Comparison of ENCODE assay signal across 28 cellular contexts in genomic region chr17:50688168-50688719, GRCh38. TPM values are rescaled to one million over a fixed set of nuclear protein-coding genes. Genes with fewer than 3 reads are reported as not detected.
A peak's percentile ranks its signal among the peaks of the same experiment; 100 is the strongest.
DNase-seq lines count a peak whose midpoint lies in the region; FAIRE-seq and TF ChIP-seq lines count a peak whose summit lies in the region.
"Had no signal": no experiment of that assay in that cellular context is flagged by ENCODE, and none has a peak within 500 bp of the region (broad histone marks: within the 10 kb centered on the region; RNA-seq: fewer than 3 reads in every experiment).

No MANE protein-coding gene starts in this region.

- peaks cover 9 to 11% of the 10 kb centered on the region in 2 donors for H3K36me3 Mint-ChIP-seq in CD4-positive, alpha-beta memory T cell

- peak; percentile 80 for DNase-seq in DMS53 (lab: John Stamatoyannopoulos, UW)
- DNase-seq in DMS53 treated with DMSO at 0.1 percent for 48 hours (lab: John Stamatoyannopoulos, UW; ENCODE audit: unreplicated experiment): no peak
- DNase-seq in HTR-8/SVneo (ENCODE audit: insufficient read length, low spot score): no peak
- DNase-seq in H1 (ENCODE audit: low read depth in 1 of 2, low spot score in 2 of 2): no peak
- peak in 1 of 2 donors; percentile 57 for DNase-seq in tibial artery
- DNase-seq in activated CD4-positive, alpha-beta T cell treated with anti-CD3 and anti-CD28 coated beads for 48 hours: no peak
- DNase-seq in NCI-H82 treated with DMSO at 0.1 percent for 48 hours (lab: John Stamatoyannopoulos, UW; ENCODE audit: unreplicated experiment): no peak
- no peak for DNase-seq in CD4-positive, alpha-beta memory T cell
- DNase-seq: activated CD4-positive, alpha-beta T cell treated with anti-CD3 and anti-CD28 coated beads for 1 hour; activated CD8-positive, alpha-beta T cell treated with anti-CD3 and anti-CD28 coated beads for 36 hours; activated naive CD4-positive, alpha-beta T cell treated with anti-CD3 and anti-CD28 coated beads, Interleukin-2, amount 50 U/mL, for 16 hours; CD4-positive, alpha-beta T cell; DMS153; effector memory CD4-positive, alpha-beta T cell; GDM1; heart left ventricle; MV-4-11; NCI-H1436 treated with DMSO at 0.1 percent for 48 hours; nephron progenitor cell; stimulated activated CD4-positive, alpha-beta T cell treated with anti-CD3 and anti-CD28 coated beads, Interleukin-2, amount 100 ng/mL, for 48 hours; T-helper 17 cell had no signal

- no peak overlapping the region; the same call in 1 of the 2 replicates for H2BK12ac ChIP-seq in H1 (ENCODE audit: low read depth, low read length)

- H3K4me1 ChIP-seq in H1 (replicated peaks in 1 of 4; ENCODE audit: control insufficient read depth in 3 of 4, insufficient read depth in 4 of 4, low read length in 3 of 4) (peaks cover 1 to 28% (median 10%) of the 10 kb centered on the region in 4 experiments; a peak in 6 of 7 replicates), tibial artery (peaks cover 3 to 52% (median 37%) of the 10 kb centered on the region in 4 donors)
- H3K4me1 ChIP-seq in CD4-positive, alpha-beta memory T cell (ENCODE audit: insufficient read depth, low read length): no peaks in the 10 kb centered on the region
- H3K4me1 ChIP-seq: HAP-1 had no signal

- FAIRE-seq in HTR-8/SVneo (lab: Jason Lieb, UNC) (peak; percentile 20), H1 (lab: Jason Lieb, UNC) (no peak)

- peaks cover 0 to 2% (median 0%) of the 10 kb centered on the region in 8 donors for H3K9me3 Mint-ChIP-seq in CD4-positive, alpha-beta memory T cell
- H3K9me3 Mint-ChIP-seq: activated CD8-positive, alpha-beta T cell treated with anti-CD3 and anti-CD28 coated beads for 36 hours; activated T-helper 17 cell treated with anti-CD3 and anti-CD28 coated beads, Interleukin-2, amount 50 U/mL, for 72 hours; CD4-positive, alpha-beta T cell; nephron progenitor cell had no signal

- H3K27ac ChIP-seq in H1 (ENCODE audit: low read depth, low read length) (no peak overlapping the region), tibial artery (peak overlapping the region; percentile 2 to 75)
- no peak overlapping the region for H3K27ac ChIP-seq in CD4-positive, alpha-beta memory T cell (ENCODE audit: low read depth, low read length)
- H3K27ac ChIP-seq: 22Rv1, parathyroid adenoma, SK-N-MC had no signal

- no peak overlapping the region for H4K5ac ChIP-seq in H1 (ENCODE audit: insufficient read length, low read depth, low read length)

- no peak overlapping the region for H2AK5ac ChIP-seq in H1 (ENCODE audit: low read depth, low read length)

- no peaks in the 10 kb centered on the region for H4K20me1 ChIP-seq in H1 (replicated peaks in 1 of 2; ENCODE audit: control insufficient read depth in 1 of 2, insufficient read depth in 2 of 2, low read length in 2 of 2)

- H3K27me3 Mint-ChIP-seq in CD4-positive, alpha-beta memory T cell: no peaks in the 10 kb centered on the region
- H3K27me3 Mint-ChIP-seq: activated CD8-positive, alpha-beta T cell treated with anti-CD3 and anti-CD28 coated beads for 36 hours; activated T-helper 17 cell treated with anti-CD3 and anti-CD28 coated beads, Interleukin-2, amount 50 U/mL, for 72 hours; CD4-positive, alpha-beta T cell; T-helper 17 cell had no signal

- no peak for TF ChIP-seq EP300 in H1 (IDR thresholded peaks at IDR 0.05; ENCODE audit: borderline replicate concordance in 1 of 2, low read depth in 2 of 2, low read length in 2 of 2)

- H3K36me3 ChIP-seq in H1 (ENCODE audit: control insufficient read depth in 2 of 4, insufficient read depth in 4 of 4, low read length in 3 of 4) (peaks cover 0 to 5% (median 0%) of the 10 kb centered on the region in 4 experiments; a peak in 4 of 8 replicates), tibial artery (peaks cover 6 to 17% (median 12%) of the 10 kb centered on the region in 3 donors)
- peaks cover 6% of the 10 kb centered on the region for H3K36me3 ChIP-seq in CD4-positive, alpha-beta memory T cell (ENCODE audit: insufficient read depth, low read length)

- TF ChIP-seq CTCF in H1 (IDR thresholded peaks at IDR 0.05; ENCODE audit: control extremely low read depth in 1 of 3, insufficient read depth in 1 of 3, low read depth in 1 of 3, low read length in 3 of 3) (no peak), tibial artery (IDR thresholded peaks at IDR 0.05) (no peak)

- H2BK120ac ChIP-seq in H1 (replicated peaks; ENCODE audit: low read depth, low read length): no peak overlapping the region

- no peak overlapping the region for H3K4me3 Mint-ChIP-seq in CD4-positive, alpha-beta memory T cell
- H3K4me3 Mint-ChIP-seq: activated CD8-positive, alpha-beta T cell treated with anti-CD3 and anti-CD28 coated beads for 36 hours; activated T-helper 17 cell treated with anti-CD3 and anti-CD28 coated beads, Interleukin-2, amount 50 U/mL, for 72 hours; CD4-positive, alpha-beta T cell; nephron progenitor cell; T-helper 17 cell had no signal

- no peak for TF ChIP-seq POLR2A in H1 (IDR thresholded peaks at IDR 0.05; ENCODE audit: control extremely low read depth in 1 of 2, low read depth in 2 of 2, low read length in 2 of 2)

- H3K14ac ChIP-seq in H1 (ENCODE audit: insufficient read length): no peak overlapping the region

- H3K79me1 ChIP-seq in H1 (ENCODE audit: low read depth, low read length): no peaks in the 10 kb centered on the region

- no peaks in the 10 kb centered on the region for H3K23me2 ChIP-seq in H1 (ENCODE audit: low read depth, low read length)

- H3K18ac ChIP-seq in H1 (ENCODE audit: extremely low read depth, low read length): no peak overlapping the region

- no peak overlapping the region for H3K4me2 ChIP-seq in H1 (ENCODE audit: insufficient read depth in 1 of 2, low read depth in 2 of 2, low read length in 2 of 2)

- TF ChIP-seq RAD21 in H1 (IDR thresholded peaks at IDR 0.05 in 1 of 2, conservative IDR thresholded peaks at IDR 0.05 in 1 of 2; ENCODE audit: low read depth in 2 of 2, low read length in 2 of 2): no peak

- peak overlapping the region; percentile 18; the same call in 1 of the 2 replicates for H4K8ac ChIP-seq in H1 (ENCODE audit: extremely low read depth, insufficient read depth, low read length)

- H2BK15ac ChIP-seq in H1 (ENCODE audit: low read length): no peak overlapping the region

- H3K27me3 ChIP-seq in H1 (replicated peaks in 1 of 4; ENCODE audit: control insufficient read depth in 3 of 4, extremely low read depth in 1 of 4, insufficient read depth in 3 of 4, low read length in 3 of 4) (no peaks in the 10 kb centered on the region), tibial artery (no peaks in the 10 kb centered on the region)
- no peaks in the 10 kb centered on the region for H3K27me3 ChIP-seq in CD4-positive, alpha-beta memory T cell (ENCODE audit: insufficient read depth, low read length)
- H3K27me3 ChIP-seq: heart left ventricle, right atrium auricular region had no signal

- H3K4ac ChIP-seq in H1 (replicated peaks; ENCODE audit: insufficient read length, low read depth, low read length): no peak overlapping the region

- H4K91ac ChIP-seq in H1 (replicated peaks; ENCODE audit: insufficient read length, low read length): no peak overlapping the region

- no peak overlapping the region for H2BK20ac ChIP-seq in H1 (ENCODE audit: low read length)

- CTCF ChIA-PET in H1 (lab: Charles Lee; ENCODE audit: partially characterized antibody): interaction anchor here (0.8 to 20.2 kb wide), 6 partner anchors 9 to 138 kb away, joined by 3 to 391 read pairs (median 8); no protein-coding TSS in a partner anchor
- CTCF ChIA-PET in CD4-positive, alpha-beta memory T cell (lab: Charles Lee; ENCODE audit: partially characterized antibody): no interaction called here

- H3K23ac ChIP-seq in H1 (ENCODE audit: insufficient read length): no peak overlapping the region

- no peaks in the 10 kb centered on the region for H3K79me2 ChIP-seq in H1 (ENCODE audit: control insufficient read depth in 1 of 2, insufficient read depth in 2 of 2, low read length in 2 of 2)
- H3K79me2 ChIP-seq: parathyroid adenoma had no signal

- POLR2A ChIA-PET in H1 (lab: Charles Lee; ENCODE audit: partially characterized antibody): interaction anchor here (0.8 to 1.2 kb wide), 2 partner anchors 9 to 28 kb away, joined by 3 read pairs; no protein-coding TSS in a partner anchor
- POLR2A ChIA-PET in CD4-positive, alpha-beta memory T cell (lab: Charles Lee; ENCODE audit: partially characterized antibody): no interaction called here

- no peak overlapping the region for H2BK5ac ChIP-seq in H1 (ENCODE audit: low read depth, low read length)

- H3K9ac ChIP-seq in H1 (replicated peaks in 1 of 4; ENCODE audit: extremely low read depth in 1 of 4, low read depth in 3 of 4, low read length in 3 of 4): no peak overlapping the region
- H3K9ac ChIP-seq: parathyroid adenoma had no signal

- 98% methylated on average over 6 of the region's 6 CpGs; no CpG with 5 or more reads in 1 of the 2 experiments for WGBS in H1 (ENCODE audit: extremely low coverage in 1 of 2, insufficient coverage in 1 of 2, insufficient read length in 1 of 2, insufficient replicate concordance in 2 of 2, low coverage in 1 of 2, low lambda C conversion rate in 2 of 2, missing lambda C conversion rate in 1 of 2), 2 experiments

- H3K27ac Mint-ChIP-seq in CD4-positive, alpha-beta memory T cell: no peak overlapping the region
- H3K27ac Mint-ChIP-seq: activated CD8-positive, alpha-beta T cell treated with anti-CD3 and anti-CD28 coated beads for 36 hours; activated T-helper 17 cell treated with anti-CD3 and anti-CD28 coated beads, Interleukin-2, amount 50 U/mL, for 72 hours; CD4-positive, alpha-beta T cell; nephron progenitor cell had no signal

- H2AFZ ChIP-seq in H1 (ENCODE audit: low read length): no peak overlapping the region
- H2AFZ ChIP-seq: parathyroid adenoma had no signal

- H3K56ac ChIP-seq in H1 (replicated peaks; ENCODE audit: insufficient read length, low read depth, low read length): no peak overlapping the region

- H3K4me3 ChIP-seq in H1 (ENCODE audit: extremely low read depth in 1 of 4, insufficient read depth in 2 of 4, low read depth in 3 of 4, low read length in 4 of 4) (no peak overlapping the region), tibial artery (no peak overlapping the region)
- no peak overlapping the region for H3K4me3 ChIP-seq in CD4-positive, alpha-beta memory T cell (ENCODE audit: low read length in 2 of 2)
- H3K4me3 ChIP-seq: coronary artery, HAP-1, heart left ventricle, right atrium auricular region, SK-N-MC had no signal

- intact Hi-C loops in tibial artery (cut with DNase I; ENCODE audit: low total_unique reads): loop anchor here (5.0 to 10.0 kb wide), 3 partner anchors 53 to 203 kb away; partner anchors contain the start of gene ABCC3
- intact Hi-C loops in CD4-positive, alpha-beta memory T cell (cut with micrococcal nuclease): no loop called here

- H3K9me3 ChIP-seq in H1 (ENCODE audit: insufficient read depth in 2 of 2, low read depth in 1 of 2, low read length in 1 of 2): no peaks in the 10 kb centered on the region
- H3K9me3 ChIP-seq in tibial artery: no peaks in the 10 kb centered on the region
- H3K9me3 ChIP-seq in CD4-positive, alpha-beta memory T cell (ENCODE audit: control insufficient read depth in 1 of 2, low read length in 2 of 2): no peaks in the 10 kb centered on the region
- H3K9me3 ChIP-seq: HAP-1, heart left ventricle, right atrium auricular region had no signal

- H3K4me1 Mint-ChIP-seq in CD4-positive, alpha-beta memory T cell: peaks cover 0 to 4% (median under 1%) of the 10 kb centered on the region in 4 donors
- H3K4me1 Mint-ChIP-seq: activated T-helper 17 cell treated with anti-CD3 and anti-CD28 coated beads, Interleukin-2, amount 50 U/mL, for 72 hours had no signal

RNA-seq across cellular contexts. Expression of gene ANKRD40, which starts 19.5 kb away (rescaled TPM):
- 50.1 and 54.3 TPM in 2 replicates for total RNA-seq in H1 (2021; fragmentation: NEBNext Ultra II Directional; extraction: Animal tissue kit (Norgen Biotek cat#: 25700))
- polyA plus RNA-seq in H1 (2011; rRNA removed): 19.7 and 26.1 TPM in 2 replicates
- polyA plus RNA-seq in H1 (2011; cell fraction: cytosol; rRNA removed): 28.3 TPM
- polyA plus RNA-seq in H1 (2011; cell fraction: nucleus; rRNA removed): 14.5 TPM
- polyA plus RNA-seq in H1 (2012, experiment 1 of 2): 21.9 to 29.8 TPM (median 24.2 TPM) in 4 replicates
- polyA plus RNA-seq in H1 (2012, experiment 2 of 2): 8.3 TPM
- polyA plus RNA-seq in H1 (2013, experiment 1 of 2): 28.3 TPM
- 29.0 TPM for polyA plus RNA-seq in H1 (2013, experiment 2 of 2)
- 31.2 and 33.8 TPM in 2 replicates for polyA minus RNA-seq in H1 (2011; rRNA and poly(A)+ RNA removed)
- polyA minus RNA-seq in H1 (2011; cell fraction: cytosol; rRNA and poly(A)+ RNA removed): 21.9 TPM
- polyA minus RNA-seq in H1 (2011; cell fraction: nucleus; rRNA and poly(A)+ RNA removed): 18.0 TPM
- 10 to 100 TPM; 34.2 to 39.3 TPM for total RNA-seq in CD4-positive, alpha-beta memory T cell
- 1 to 10 TPM; 2.1 to 8.1 TPM for polyA plus RNA-seq in CD4-positive, alpha-beta memory T cell

RNA-seq across cellular contexts. Expression of gene LUC7L3, which starts 31.2 kb away (rescaled TPM):
- total RNA-seq in H1 (2021; fragmentation: NEBNext Ultra II Directional; extraction: Animal tissue kit (Norgen Biotek cat#: 25700)): 126 and 128 TPM in 2 replicates
- polyA plus RNA-seq in H1 (2011; rRNA removed): 102 and 103 TPM in 2 replicates
- polyA plus RNA-seq in H1 (2011; cell fraction: cytosol; rRNA removed): 142 TPM
- 251 TPM for polyA plus RNA-seq in H1 (2011; cell fraction: nucleus; rRNA removed)
- polyA plus RNA-seq in H1 (2012, experiment 1 of 2): 169 to 344 TPM (median 176 TPM) in 4 replicates
- polyA plus RNA-seq in H1 (2012, experiment 2 of 2): 16.5 TPM
- polyA plus RNA-seq in H1 (2013, experiment 1 of 2): 286 TPM
- polyA plus RNA-seq in H1 (2013, experiment 2 of 2): 257 TPM
- polyA minus RNA-seq in H1 (2011; rRNA and poly(A)+ RNA removed): 15.2 and 22.5 TPM in 2 replicates
- 26.9 TPM for polyA minus RNA-seq in H1 (2011; cell fraction: cytosol; rRNA and poly(A)+ RNA removed)
- polyA minus RNA-seq in H1 (2011; cell fraction: nucleus; rRNA and poly(A)+ RNA removed): 128 TPM
- 100 to 1,000 TPM; 254 to 291 TPM for total RNA-seq in CD4-positive, alpha-beta memory T cell
- polyA plus RNA-seq in CD4-positive, alpha-beta memory T cell: 10 to 100 TPM; 21.9 to 79.6 TPM

RNA-seq across cellular contexts. Expression of gene ABCC3, which starts 53.6 kb away (rescaled TPM):
- total RNA-seq in H1 (2021; fragmentation: NEBNext Ultra II Directional; extraction: Animal tissue kit (Norgen Biotek cat#: 25700)): 0.37 and 0.71 TPM in 2 replicates
- polyA plus RNA-seq in H1 (2011; rRNA removed): 0.22 and 0.35 TPM in 2 replicates
- 0.40 TPM for polyA plus RNA-seq in H1 (2011; cell fraction: cytosol; rRNA removed)
- 2.4 TPM for polyA plus RNA-seq in H1 (2011; cell fraction: nucleus; rRNA removed)
- polyA plus RNA-seq in H1 (2012, experiment 1 of 2): 0.54 to 0.84 TPM (median 0.60 TPM) in 4 replicates
- 0.17 TPM for polyA plus RNA-seq in H1 (2012, experiment 2 of 2)
- 0.20 TPM for polyA plus RNA-seq in H1 (2013, experiment 1 of 2)
- 0.37 TPM for polyA plus RNA-seq in H1 (2013, experiment 2 of 2)
- polyA minus RNA-seq in H1 (2011; rRNA and poly(A)+ RNA removed): 0.35 and 1.1 TPM in 2 replicates
- polyA minus RNA-seq in H1 (2011; cell fraction: cytosol; rRNA and poly(A)+ RNA removed): 1.5 TPM
- 0.40 TPM for polyA minus RNA-seq in H1 (2011; cell fraction: nucleus; rRNA and poly(A)+ RNA removed)
- 1 to 10 TPM in 1 of 2 experiments, under 1 TPM in 1; 0.86 to 1.6 TPM for total RNA-seq in CD4-positive, alpha-beta memory T cell
- not detected for polyA plus RNA-seq in CD4-positive, alpha-beta memory T cell
- total RNA-seq: activated CD8-positive, alpha-beta T cell treated with anti-CD3 and anti-CD28 coated beads for 36 hours had no signal

Comparison
In these comparisons a context has a peak if more than half of its experiments do, and no peak if none do; other contexts are left out.
1. H3K27ac ChIP-seq: peak in tibial artery (2 of 2); none in H1 (single experiment) and CD4-positive, alpha-beta memory T cell (single experiment).